In genomic region chr12:121420109-121420508, GRCh38 we compare ENCODE assay signal across 18 cellular contexts. TPM values are rescaled to one million over a fixed set of nuclear protein-coding genes. Genes with fewer than 3 reads are reported as not detected.
DNase-seq lines count a peak whose midpoint lies in the region; ATAC-seq, FAIRE-seq and TF ChIP-seq lines count a peak whose summit lies in the region.
"Had no signal": no experiment of that assay in that cellular context is flagged by ENCODE, and none has a peak within 500 bp of the region (broad histone marks: within the 10 kb centered on the region; RNA-seq: fewer than 3 reads in every experiment).

No MANE protein-coding gene starts in this region.

- no peaks in the 10 kb centered on the region for H3K23me2 ChIP-seq in H1 (ENCODE audit: low read depth, low read length)

- H3K4me1 Mint-ChIP-seq in activated CD8-positive, alpha-beta T cell treated with anti-CD3 and anti-CD28 coated beads, Interleukin-2, amount 10 ng/mL, durations not matched to agents 7 days and 5 days (ENCODE audit: low read depth), result peaks cover 9% of the 10 kb centered on the region
- peaks cover 12% of the 10 kb centered on the region for H3K4me1 Mint-ChIP-seq in activated CD8-positive, alpha-beta T cell treated with anti-CD3 and anti-CD28 coated beads for 36 hours (ENCODE audit: low read depth)
- peaks cover 4 to 7% of the 10 kb centered on the region in 2 donors for H3K4me1 Mint-ChIP-seq in natural killer cell
- peaks cover 5 to 11% of the 10 kb centered on the region in 2 donors for H3K4me1 Mint-ChIP-seq in natural killer cell treated with Interleukin-12 subunit alpha and Interleukin-12 subunit beta and Interleukin-15 and Interleukin-18, amount 100 ng/mL, for 72 hours (ENCODE audit: low read depth in 2 of 2)

- no peak overlapping the region for H3K56ac ChIP-seq in H1 (replicated peaks; ENCODE audit: insufficient read length, low read depth, low read length)

- no peaks in the 10 kb centered on the region for H3K79me2 ChIP-seq in H1 (ENCODE audit: control insufficient read depth in 1 of 2, insufficient read depth in 2 of 2, low read length in 2 of 2)

- CTCF ChIA-PET in activated CD8-positive, alpha-beta T cell treated with anti-CD3 and anti-CD28 coated beads, Interleukin-2, amount 10 ng/mL, durations not matched to agents 7 days and 5 days (lab: Charles Lee), result interaction anchor here (0.7 kb wide), 1 partner anchor 23 kb away, joined by 3 read pairs; no protein-coding TSS in a partner anchor
- CTCF ChIA-PET in activated CD8-positive, alpha-beta T cell treated with anti-CD3 and anti-CD28 coated beads for 36 hours (lab: Charles Lee), result interaction anchor here (2.8 to 3.4 kb wide), 2 partner anchors 22 to 85 kb away, joined by 12 to 17 read pairs; no protein-coding TSS in a partner anchor
- CTCF ChIA-PET in H1 (lab: Charles Lee; ENCODE audit: partially characterized antibody), result interaction anchor here (1.4 kb wide), 1 partner anchor 23 kb away, joined by 7 read pairs; no protein-coding TSS in a partner anchor

- H4K5ac ChIP-seq in H1 (ENCODE audit: insufficient read length, low read depth, low read length), result no peak overlapping the region

- H3K27ac ChIP-seq in H1 (ENCODE audit: low read depth, low read length), result 0 out of 2 replicates have a peak overlapping the region, but pooled peaks have one; percentile 3
- no peak overlapping the region for H3K27ac ChIP-seq in brain microvascular endothelial cell
- H3K27ac ChIP-seq: PC-9 had no signal

- H4K8ac ChIP-seq in H1 (ENCODE audit: extremely low read depth, insufficient read depth, low read length), result no peak overlapping the region

- H4K91ac ChIP-seq in H1 (replicated peaks; ENCODE audit: insufficient read length, low read length), result no peak overlapping the region

- no peak overlapping the region for H3K4me3 Mint-ChIP-seq in activated CD8-positive, alpha-beta T cell treated with anti-CD3 and anti-CD28 coated beads, Interleukin-2, amount 10 ng/mL, durations not matched to agents 7 days and 5 days
- no peak overlapping the region for H3K4me3 Mint-ChIP-seq in activated CD8-positive, alpha-beta T cell treated with anti-CD3 and anti-CD28 coated beads for 36 hours
- H3K4me3 Mint-ChIP-seq in natural killer cell, result no peak overlapping the region
- H3K4me3 Mint-ChIP-seq in natural killer cell treated with Interleukin-12 subunit alpha and Interleukin-12 subunit beta and Interleukin-15 and Interleukin-18, amount 100 ng/mL, for 72 hours, result no peak overlapping the region

- H3K27me3 ChIP-seq in H1 (replicated peaks in 1 of 4; ENCODE audit: control insufficient read depth in 3 of 4, extremely low read depth in 1 of 4, insufficient read depth in 3 of 4, low read length in 3 of 4), result no peaks in the 10 kb centered on the region
- H3K27me3 ChIP-seq in brain microvascular endothelial cell (replicated peaks), result no peaks in the 10 kb centered on the region

- no peak for ATAC-seq in activated CD8-positive, alpha-beta T cell treated with anti-CD3 and anti-CD28 coated beads, Interleukin-2, amount 10 ng/mL, durations not matched to agents 7 days and 5 days
- no peak for ATAC-seq in activated CD8-positive, alpha-beta T cell treated with anti-CD3 and anti-CD28 coated beads for 36 hours
- ATAC-seq in natural killer cell, result no peak
- no peak for ATAC-seq in natural killer cell treated with Interleukin-12 subunit alpha and Interleukin-12 subunit beta and Interleukin-15 and Interleukin-18, amount 100 ng/mL, for 72 hours

- intact Hi-C loops in activated CD8-positive, alpha-beta T cell treated with anti-CD3 and anti-CD28 coated beads for 36 hours (cut with micrococcal nuclease), result no loop called here
- intact Hi-C loops in natural killer cell (cut with micrococcal nuclease), result no loop called here

- H3K14ac ChIP-seq in H1 (ENCODE audit: insufficient read length), result no peak overlapping the region

- H2BK15ac ChIP-seq in H1 (ENCODE audit: low read length), result no peak overlapping the region

- H3K4me1 ChIP-seq in H1 (replicated peaks in 1 of 4; ENCODE audit: control insufficient read depth in 3 of 4, insufficient read depth in 4 of 4, low read length in 3 of 4), result no peaks in the 10 kb centered on the region

- H3K4ac ChIP-seq in H1 (replicated peaks; ENCODE audit: insufficient read length, low read depth, low read length), result no peak overlapping the region

- in situ Hi-C loops in brain microvascular endothelial cell (cut with HindIII; ENCODE audit: low pct_ligation_motif_present, low sequenced_read_pairs), result no loop called here

- FAIRE-seq in H1 (lab: Jason Lieb, UNC), result no peak

- H3K23ac ChIP-seq in H1 (ENCODE audit: insufficient read length), result no peak overlapping the region

- H3K4me3 ChIP-seq in H1 (ENCODE audit: extremely low read depth in 1 of 4, insufficient read depth in 2 of 4, low read depth in 3 of 4, low read length in 4 of 4) (no peak overlapping the region), brain microvascular endothelial cell (ENCODE audit: low read depth, low read length) (no peak overlapping the region)
- H3K4me3 ChIP-seq: PC-9 had no signal

- H3K79me1 ChIP-seq in H1 (ENCODE audit: low read depth, low read length), result peaks cover 2% of the 10 kb centered on the region; the same call in 1 of the 2 replicates

- peaks cover 16 to 83% (median 55%) of the 10 kb centered on the region in 4 experiments for H3K36me3 ChIP-seq in H1 (ENCODE audit: control insufficient read depth in 2 of 4, insufficient read depth in 4 of 4, low read length in 3 of 4)
- H3K36me3 ChIP-seq in brain microvascular endothelial cell (replicated peaks), result peaks cover 68% of the 10 kb centered on the region

- no peak for TF ChIP-seq EP300 in H1 (IDR thresholded peaks at IDR 0.05; ENCODE audit: borderline replicate concordance in 1 of 2, low read depth in 2 of 2, low read length in 2 of 2)

- H3K36me3 Mint-ChIP-seq in activated CD8-positive, alpha-beta T cell treated with anti-CD3 and anti-CD28 coated beads, Interleukin-2, amount 10 ng/mL, durations not matched to agents 7 days and 5 days (ENCODE audit: low read depth), result peaks cover 66% of the 10 kb centered on the region
- H3K36me3 Mint-ChIP-seq in activated CD8-positive, alpha-beta T cell treated with anti-CD3 and anti-CD28 coated beads for 36 hours (ENCODE audit: low read depth), result peaks cover 63% of the 10 kb centered on the region
- H3K36me3 Mint-ChIP-seq in natural killer cell, result peaks cover 15% of the 10 kb centered on the region
- H3K36me3 Mint-ChIP-seq in natural killer cell treated with Interleukin-12 subunit alpha and Interleukin-12 subunit beta and Interleukin-15 and Interleukin-18, amount 100 ng/mL, for 72 hours, result peaks cover 30% of the 10 kb centered on the region

- H3K27me3 Mint-ChIP-seq in activated CD8-positive, alpha-beta T cell treated with anti-CD3 and anti-CD28 coated beads, Interleukin-2, amount 10 ng/mL, durations not matched to agents 7 days and 5 days (ENCODE audit: low read depth), result no peaks in the 10 kb centered on the region
- no peaks in the 10 kb centered on the region for H3K27me3 Mint-ChIP-seq in activated CD8-positive, alpha-beta T cell treated with anti-CD3 and anti-CD28 coated beads for 36 hours
- H3K27me3 Mint-ChIP-seq in natural killer cell (ENCODE audit: low read depth in 2 of 2), result no peaks in the 10 kb centered on the region
- no peaks in the 10 kb centered on the region for H3K27me3 Mint-ChIP-seq in natural killer cell treated with Interleukin-12 subunit alpha and Interleukin-12 subunit beta and Interleukin-15 and Interleukin-18, amount 100 ng/mL, for 72 hours

- H3K4me2 ChIP-seq in H1 (ENCODE audit: insufficient read depth in 1 of 2, low read depth in 2 of 2, low read length in 2 of 2), result no peak overlapping the region
- H3K4me2 ChIP-seq: PC-9 had no signal

- H2BK5ac ChIP-seq in H1 (ENCODE audit: low read depth, low read length), result no peak overlapping the region

- no peak for DNase-seq in activated CD8-positive, alpha-beta T cell treated with anti-CD3 and anti-CD28 coated beads, Interleukin-2, amount 10 ng/mL, durations not matched to agents 7 days and 5 days
- DNase-seq in activated CD8-positive, alpha-beta T cell treated with anti-CD3 and anti-CD28 coated beads for 36 hours, result no peak
- no peak for DNase-seq in natural killer cell
- no peak for DNase-seq in natural killer cell treated with Interleukin-12 subunit alpha and Interleukin-12 subunit beta and Interleukin-15 and Interleukin-18, amount 100 ng/mL, for 72 hours (ENCODE audit: low spot score)
- no peak for DNase-seq in H1 (ENCODE audit: low read depth in 1 of 2, low spot score in 2 of 2)
- DNase-seq in AG20443 (ENCODE audit: low spot score), result no peak
- DNase-seq in pons (ENCODE audit: low spot score), result no peak
- no peak for DNase-seq in brain microvascular endothelial cell
- DNase-seq: 8988T, C1 segment of cervical spinal cord, COR-L47, DMS153, GOT3, NCI-H1048, NCI-H1436 treated with DMSO at 0.1 percent for 48 hours, NCI-H2029 treated with DMSO at 0.1 percent for 48 hours, NCI-H510A treated with DMSO at 0.1 percent for 48 hours, PC-9 had no signal

- no peak overlapping the region for H3K18ac ChIP-seq in H1 (ENCODE audit: extremely low read depth, low read length)

- H2AK5ac ChIP-seq in H1 (ENCODE audit: low read depth, low read length), result no peak overlapping the region

- 87% methylated on average over 6 of the region's 6 CpGs; no CpG with 5 or more reads in 1 of the 2 experiments for WGBS in H1 (ENCODE audit: extremely low coverage in 1 of 2, insufficient coverage in 1 of 2, insufficient read length in 1 of 2, insufficient replicate concordance in 2 of 2, low coverage in 1 of 2, low lambda C conversion rate in 2 of 2, missing lambda C conversion rate in 1 of 2), 2 experiments

- H3K9me3 ChIP-seq in H1 (ENCODE audit: insufficient read depth in 2 of 2, low read depth in 1 of 2, low read length in 1 of 2), result no peaks in the 10 kb centered on the region

- POLR2A ChIA-PET in activated CD8-positive, alpha-beta T cell treated with anti-CD3 and anti-CD28 coated beads, Interleukin-2, amount 10 ng/mL, durations not matched to agents 7 days and 5 days (lab: Charles Lee), result no interaction called here
- POLR2A ChIA-PET in activated CD8-positive, alpha-beta T cell treated with anti-CD3 and anti-CD28 coated beads for 36 hours (lab: Charles Lee), result interaction anchor here (1.4 kb wide), 1 partner anchor 18 kb away, joined by 4 read pairs; no protein-coding TSS in a partner anchor
- POLR2A ChIA-PET in H1 (lab: Charles Lee; ENCODE audit: partially characterized antibody), result interaction anchor here (2.0 kb wide), 1 partner anchor 9 kb away, joined by 5 read pairs; no protein-coding TSS in a partner anchor

- H2AFZ ChIP-seq in H1 (ENCODE audit: low read length), result no peak overlapping the region
- H2AFZ ChIP-seq: PC-9 had no signal

- H2BK12ac ChIP-seq in H1 (ENCODE audit: low read depth, low read length), result no peak overlapping the region

- no peak for TF ChIP-seq POLR2A in H1 (IDR thresholded peaks at IDR 0.05; ENCODE audit: control extremely low read depth in 1 of 2, low read depth in 2 of 2, low read length in 2 of 2)

- no peak overlapping the region for H2BK20ac ChIP-seq in H1 (ENCODE audit: low read length)

- H2BK120ac ChIP-seq in H1 (replicated peaks; ENCODE audit: low read depth, low read length), result no peak overlapping the region

- peak overlapping the region; percentile 58 for H3K27ac Mint-ChIP-seq in activated CD8-positive, alpha-beta T cell treated with anti-CD3 and anti-CD28 coated beads, Interleukin-2, amount 10 ng/mL, durations not matched to agents 7 days and 5 days
- H3K27ac Mint-ChIP-seq in activated CD8-positive, alpha-beta T cell treated with anti-CD3 and anti-CD28 coated beads for 36 hours, result no peak overlapping the region
- H3K27ac Mint-ChIP-seq in natural killer cell, result peak overlapping the region; percentile 7 to 25
- H3K27ac Mint-ChIP-seq in natural killer cell treated with Interleukin-12 subunit alpha and Interleukin-12 subunit beta and Interleukin-15 and Interleukin-18, amount 100 ng/mL, for 72 hours, result peak overlapping the region in 1 of 2 donors; percentile 6

- TF ChIP-seq RAD21 in H1 (IDR thresholded peaks at IDR 0.05 in 1 of 2, conservative IDR thresholded peaks at IDR 0.05 in 1 of 2; ENCODE audit: low read depth in 2 of 2, low read length in 2 of 2), result no peak

- no peak overlapping the region for H3K9ac ChIP-seq in H1 (replicated peaks in 1 of 4; ENCODE audit: extremely low read depth in 1 of 4, low read depth in 3 of 4, low read length in 3 of 4)

- H4K20me1 ChIP-seq in H1 (replicated peaks in 1 of 2; ENCODE audit: control insufficient read depth in 1 of 2, insufficient read depth in 2 of 2, low read length in 2 of 2), result peaks cover 0 to 14% of the 10 kb centered on the region in 2 experiments

- TF ChIP-seq CTCF in activated CD8-positive, alpha-beta T cell treated with anti-CD3 and anti-CD28 coated beads for 36 hours (IDR thresholded peaks at IDR 0.05), result no peak
- TF ChIP-seq CTCF in natural killer cell (IDR thresholded peaks at IDR 0.05), result no peak
- no peak for TF ChIP-seq CTCF in H1 (IDR thresholded peaks at IDR 0.05; ENCODE audit: control extremely low read depth in 1 of 3, insufficient read depth in 1 of 3, low read depth in 1 of 3, low read length in 3 of 3)
- no peak for TF ChIP-seq CTCF in brain microvascular endothelial cell (IDR thresholded peaks at IDR 0.05; ENCODE audit: low read depth, low read length, missing control alignments)

- no peaks in the 10 kb centered on the region for H3K9me3 Mint-ChIP-seq in activated CD8-positive, alpha-beta T cell treated with anti-CD3 and anti-CD28 coated beads, Interleukin-2, amount 10 ng/mL, durations not matched to agents 7 days and 5 days (ENCODE audit: insufficient read depth)
- H3K9me3 Mint-ChIP-seq in activated CD8-positive, alpha-beta T cell treated with anti-CD3 and anti-CD28 coated beads for 36 hours, result no peaks in the 10 kb centered on the region
- no peaks in the 10 kb centered on the region for H3K9me3 Mint-ChIP-seq in natural killer cell
- no peaks in the 10 kb centered on the region for H3K9me3 Mint-ChIP-seq in natural killer cell treated with Interleukin-12 subunit alpha and Interleukin-12 subunit beta and Interleukin-15 and Interleukin-18, amount 100 ng/mL, for 72 hours

RNA-seq across cellular contexts. Expression of gene RNF34, which starts 20.2 kb away (rescaled TPM):
- total RNA-seq in activated CD8-positive, alpha-beta T cell treated with anti-CD3 and anti-CD28 coated beads, Interleukin-2, amount 10 ng/mL, durations not matched to agents 7 days and 5 days, result 10 to 100 TPM; 74.9 to 85.0 TPM
- total RNA-seq in activated CD8-positive, alpha-beta T cell treated with anti-CD3 and anti-CD28 coated beads for 36 hours, result 10 to 100 TPM; 44.1 to 44.9 TPM
- 10 to 100 TPM; 62.3 to 78.4 (median 73.4) TPM for total RNA-seq in natural killer cell
- total RNA-seq in natural killer cell treated with Interleukin-12 subunit alpha and Interleukin-12 subunit beta and Interleukin-15 and Interleukin-18, amount 100 ng/mL, for 72 hours, result 100 to 1,000 TPM in 1 of 2 donors, 10 to 100 TPM in 1; 85.4 to 149 TPM
- 56.2 and 57.6 TPM in 2 replicates for total RNA-seq in H1 (2021; fragmentation: NEBNext Ultra II Directional; extraction: Animal tissue kit (Norgen Biotek cat#: 25700))
- 37.9 and 38.4 TPM in 2 replicates for polyA plus RNA-seq in H1 (2011; rRNA removed)
- polyA plus RNA-seq in H1 (2011; cell fraction: cytosol; rRNA removed), result 45.0 TPM
- 140 TPM for polyA plus RNA-seq in H1 (2011; cell fraction: nucleus; rRNA removed)
- 59.1 to 83.2 TPM (median 80.3 TPM) in 4 replicates for polyA plus RNA-seq in H1 (2012, experiment 1 of 2)
- 14.1 TPM for polyA plus RNA-seq in H1 (2012, experiment 2 of 2)
- polyA plus RNA-seq in H1 (2013, experiment 1 of 2), result 43.6 TPM
- 40.8 TPM for polyA plus RNA-seq in H1 (2013, experiment 2 of 2)
- polyA minus RNA-seq in H1 (2011; rRNA and poly(A)+ RNA removed), result 98.9 and 141 TPM in 2 replicates
- 33.6 TPM for polyA minus RNA-seq in H1 (2011; cell fraction: cytosol; rRNA and poly(A)+ RNA removed)
- polyA minus RNA-seq in H1 (2011; cell fraction: nucleus; rRNA and poly(A)+ RNA removed), result 67.6 TPM
